In genomic region chr12:21509768-21510167, GRCh38 we compare ENCODE assay signal across 10 cellular contexts. TPM values are rescaled to one million over a fixed set of nuclear protein-coding genes. Genes with fewer than 3 reads are reported as not detected.
DNase-seq lines count a peak whose midpoint lies in the region; ATAC-seq and TF ChIP-seq lines count a peak whose summit lies in the region.
"Had no signal": no experiment of that assay in that cellular context is flagged by ENCODE, and none has a peak within 500 bp of the region (broad histone marks: within the 10 kb centered on the region; RNA-seq: fewer than 3 reads in every experiment).

No MANE protein-coding gene starts in this region.

- peaks cover 53 to 72% of the 10 kb centered on the region in 2 experiments for H3K36me3 ChIP-seq in SK-N-SH (replicated peaks in 1 of 2; ENCODE audit: control insufficient read depth in 1 of 2, insufficient read depth in 2 of 2, low read length in 1 of 2)

- H3K4me1 Mint-ChIP-seq in T-helper 2 cell treated with Interferon-gamma antibody and Interleukin-4, amounts not matched to agents 5 μg/mL and 100 μg/mL, for 36 hours (ENCODE audit: low read depth): peaks cover 40% of the 10 kb centered on the region
- H3K4me1 Mint-ChIP-seq: H9 had no signal

- CTCF ChIA-PET in SK-N-SH (lab: Yijun Ruan, JAX): no interaction called here

- peaks cover 55% of the 10 kb centered on the region for H3K36me3 Mint-ChIP-seq in T-helper 2 cell treated with Interferon-gamma antibody and Interleukin-4, amounts not matched to agents 5 μg/mL and 100 μg/mL, for 36 hours (ENCODE audit: low read depth)

- WGBS in SK-N-SH (ENCODE audit: low lambda C conversion rate): 50% methylated on average over 2 of the region's 2 CpGs

- H3K27me3 Mint-ChIP-seq in T-helper 2 cell treated with Interferon-gamma antibody and Interleukin-4, amounts not matched to agents 5 μg/mL and 100 μg/mL, for 36 hours (ENCODE audit: low read depth): no peaks in the 10 kb centered on the region

- POLR2A ChIA-PET in SK-N-SH (lab: Yijun Ruan, JAX): no interaction called here

- no peaks in the 10 kb centered on the region; the same call in 1 of the 2 replicates for H3K9me2 ChIP-seq in SK-N-SH

- no peaks in the 10 kb centered on the region for H3K9me3 ChIP-seq in SK-N-SH

- ATAC-seq in GM19372 (IDR thresholded peaks at IDR 0.05; ENCODE audit: low read depth, unreplicated experiment) (peak; percentile 97), HG02973 (IDR thresholded peaks at IDR 0.05; ENCODE audit: unreplicated experiment) (peak; percentile 89)

- TF ChIP-seq RAD21 in SK-N-SH (IDR thresholded peaks at IDR 0.05; ENCODE audit: low read length): no peak

- no peaks in the 10 kb centered on the region for H3K27me3 ChIP-seq in SK-N-SH (ENCODE audit: insufficient read depth)

- H3K4me2 ChIP-seq in SK-N-SH: no peak overlapping the region

- H3K79me2 ChIP-seq in SK-N-SH (ENCODE audit: insufficient read depth): peaks cover 59% of the 10 kb centered on the region

- H3K9ac ChIP-seq in SK-N-SH: no peak overlapping the region

- no peaks in the 10 kb centered on the region for H3K4me1 ChIP-seq in SK-N-SH (ENCODE audit: control insufficient read depth in 1 of 2, insufficient read depth in 2 of 2, low read depth in 1 of 2, low read length in 1 of 2)

- H3K4me3 ChIP-seq in GM12865 (ENCODE audit: low read depth, low read length): no peak overlapping the region
- no peak overlapping the region for H3K4me3 ChIP-seq in SK-N-SH (ENCODE audit: low read depth in 2 of 2, low read length in 1 of 2)

- peak overlapping the region; percentile 95 for H3K27ac Mint-ChIP-seq in T-helper 2 cell treated with Interferon-gamma antibody and Interleukin-4, amounts not matched to agents 5 μg/mL and 100 μg/mL, for 36 hours

- H3K27ac ChIP-seq in SK-N-SH (ENCODE audit: low read depth in 2 of 2, low read length in 1 of 2) (no peak overlapping the region), substantia nigra (ENCODE audit: low read depth, low read length, poor library complexity, severe bottlenecking) (no peak overlapping the region)
- H3K27ac ChIP-seq: VCaP had no signal

- H3K4me3 Mint-ChIP-seq in T-helper 2 cell treated with Interferon-gamma antibody and Interleukin-4, amounts not matched to agents 5 μg/mL and 100 μg/mL, for 36 hours: peak overlapping the region; percentile 82
- H3K4me3 Mint-ChIP-seq: H9 had no signal

- no peaks in the 10 kb centered on the region for H3K9me3 Mint-ChIP-seq in T-helper 2 cell treated with Interferon-gamma antibody and Interleukin-4, amounts not matched to agents 5 μg/mL and 100 μg/mL, for 36 hours
- H3K9me3 Mint-ChIP-seq: H9 had no signal

- DNase-seq in GM12865 (ENCODE audit: low read depth) (peak; percentile 36), NOMO-1 treated with DMSO at 0.1 percent for 48 hours (lab: John Stamatoyannopoulos, UW; ENCODE audit: unreplicated experiment) (no peak), SK-N-SH (no peak), glomerular visceral epithelial cell (ENCODE audit: extremely low spot score) (no peak), substantia nigra (lab: John Stamatoyannopoulos, UW) (no peak)
- no peak for DNase-seq in T-helper 2 cell treated with Interferon-gamma antibody and Interleukin-4, amounts not matched to agents 5 μg/mL and 100 μg/mL, for 36 hours (ENCODE audit: low spot score)
- DNase-seq: H9 had no signal

- H4K20me1 ChIP-seq in SK-N-SH (ENCODE audit: insufficient read depth): peaks cover 40% of the 10 kb centered on the region

- TF ChIP-seq EP300 in SK-N-SH (IDR thresholded peaks at IDR 0.05; ENCODE audit: borderline replicate concordance in 1 of 2, low read depth in 1 of 2, low read length in 1 of 2): no peak

- no peak overlapping the region for H2AFZ ChIP-seq in SK-N-SH (ENCODE audit: low read depth)

- no peaks in the 10 kb centered on the region for H3F3A ChIP-seq in SK-N-SH (replicated peaks; ENCODE audit: insufficient read depth)

- TF ChIP-seq CTCF in GM12865 (IDR thresholded peaks at IDR 0.05; ENCODE audit: insufficient read depth, low read depth, low read length, missing control alignments) (no peak), SK-N-SH (IDR thresholded peaks at IDR 0.05) (no peak)

TF ChIP-seq in SK-N-SH, 30 proteins besides CTCF, POLR2A, EP300 and RAD21:
- TF ChIP-seq GATA2 (CRISPR knock-in tag; IDR thresholded peaks at IDR 0.05) (no peak), EZH2phosphoT487 (IDR thresholded peaks at IDR 0.05; ENCODE audit: borderline replicate concordance, low read depth) (no peak), ELF1 (IDR thresholded peaks at IDR 0.05) (no peak), FOSL2 (IDR thresholded peaks at IDR 0.05; ENCODE audit: borderline replicate concordance, low read depth) (no peak), JUND (IDR thresholded peaks at IDR 0.05) (no peak), TCF12 (IDR thresholded peaks at IDR 0.05) (no peak), GABPA (IDR thresholded peaks at IDR 0.05; ENCODE audit: low read depth) (no peak), PBX3 (IDR thresholded peaks at IDR 0.05) (no peak), YY1 (IDR thresholded peaks at IDR 0.05; ENCODE audit: low read depth) (no peak)

RNA-seq across cellular contexts. Expression of gene GOLT1B, which starts 8.2 kb away (rescaled TPM):
- 7.9 and 10.6 TPM in 2 replicates for polyA plus RNA-seq in SK-N-SH (2012; rRNA removed)
- polyA plus RNA-seq in SK-N-SH (2012; cell fraction: cytosol; rRNA removed): 15.2 and 22.0 TPM in 2 replicates
- polyA plus RNA-seq in SK-N-SH (2012; cell fraction: nucleus; rRNA removed): 8.8 and 17.3 TPM in 2 replicates

RNA-seq across cellular contexts. Expression of gene RECQL, which starts 8.3 kb away (rescaled TPM):
- 14.6 and 17.0 TPM in 2 replicates for polyA plus RNA-seq in SK-N-SH (2012; rRNA removed)
- 20.8 and 26.5 TPM in 2 replicates for polyA plus RNA-seq in SK-N-SH (2012; cell fraction: cytosol; rRNA removed)
- polyA plus RNA-seq in SK-N-SH (2012; cell fraction: nucleus; rRNA removed): 9.0 and 18.3 TPM in 2 replicates

RNA-seq across cellular contexts. Expression of gene SPX, which starts 16.3 kb away (rescaled TPM):
- polyA plus RNA-seq in SK-N-SH (2012; rRNA removed): not detected in 2 replicates
- not detected in 2 replicates for polyA plus RNA-seq in SK-N-SH (2012; cell fraction: cytosol; rRNA removed)
- 0.06 and 0.07 TPM in 2 replicates for polyA plus RNA-seq in SK-N-SH (2012; cell fraction: nucleus; rRNA removed)
